10 cellular contexts compared by ENCODE assay signal in the genomic region with DNA sequence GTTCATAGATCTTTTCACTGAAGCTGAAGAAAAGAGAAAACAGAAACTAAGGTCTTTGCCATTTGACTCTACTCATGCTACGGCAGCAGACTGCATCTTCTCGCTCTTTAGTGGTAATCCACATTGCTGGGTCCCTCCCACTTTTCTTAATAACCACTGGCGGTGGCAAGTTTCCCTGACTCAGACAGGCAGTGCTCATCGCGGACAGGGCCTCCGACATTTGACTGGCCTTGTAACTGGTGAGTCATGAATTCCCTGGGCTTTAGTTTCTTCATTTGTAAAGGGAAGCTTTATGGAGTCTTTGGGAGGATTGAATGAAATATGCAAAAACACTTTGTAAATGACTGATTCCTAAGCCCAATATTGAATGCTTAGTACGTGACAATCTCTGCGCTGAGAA.
DNase-seq lines count a peak whose midpoint lies in the region; ATAC-seq and TF ChIP-seq lines count a peak whose summit lies in the region.
"Had no signal": no experiment of that assay in that cellular context is flagged by ENCODE, and none has a peak within 500 bp of the region (broad histone marks: within the 10 kb centered on the region; RNA-seq: fewer than 3 reads in every experiment).

No MANE protein-coding gene starts in this region.

- CTCF ChIA-PET in GM10248 (lab: Yijun Ruan, JAX) = interaction anchor here (0.9 to 1.2 kb wide), 2 partner anchors 21 to 23 kb away, joined by 3 to 4 read pairs; no protein-coding TSS in a partner anchor

- ATAC-seq in esophagus mucosa (peak; percentile 98), HG03442 (IDR thresholded peaks at IDR 0.05; ENCODE audit: unreplicated experiment) (no peak)
- ATAC-seq: activated T-cell treated with anti-CD3 and anti-CD28 coated beads, Interleukin-2, amount 50 U/mL, for 4 hours had no signal

- POLR2A ChIA-PET in GM10248 (lab: Yijun Ruan, JAX) = no interaction called here

- no peak for TF ChIP-seq CTCF in GM10248 (IDR thresholded peaks at IDR 0.05; ENCODE audit: control extremely low read depth, extremely low read depth, low read depth, missing control alignments)

- peak; percentile 91 for DNase-seq in Daoy (ENCODE audit: low read depth)
- DNase-seq in NCI-H460 (ENCODE audit: extremely low read depth, low read depth) = peak; percentile 27
- DNase-seq in non-pigmented ciliary epithelial cell (ENCODE audit: low read depth) = peak; percentile 93
- no peak for DNase-seq in GM10248 (ENCODE audit: extremely low spot score)
- DNase-seq in superior temporal gyrus (ENCODE audit: extremely low spot score) = no peak
- no peak for DNase-seq in NCI-H526 treated with DMSO at 0.1 percent for 48 hours (lab: John Stamatoyannopoulos, UW)
- DNase-seq: activated T-cell treated with anti-CD3 and anti-CD28 coated beads, Interleukin-2, amount 50 U/mL, for 4 hours; DMS53 had no signal

Comparison
In these comparisons a context has a peak if more than half of its experiments do, and no peak if none do; other contexts are left out.
1. DNase-seq: peak in Daoy (single experiment), NCI-H460 (single experiment) and non-pigmented ciliary epithelial cell (single experiment); none in GM10248 (single experiment), superior temporal gyrus (single experiment) and NCI-H526 treated with DMSO at 0.1 percent for 48 hours (single experiment).